Comparison of ENCODE assay signal across 16 cellular contexts in genomic region chr22:45172872-45173585, GRCh38.
DNase-seq lines count a peak whose midpoint lies in the region; ATAC-seq lines count a peak whose summit lies in the region.
"Had no signal": no experiment of that assay in that cellular context is flagged by ENCODE, and none has a peak within 500 bp of the region (broad histone marks: within the 10 kb centered on the region; RNA-seq: fewer than 3 reads in every experiment).

No MANE protein-coding gene starts in this region.

- peak overlapping the region; percentile 48 for H3K4me3 Mint-ChIP-seq in activated naive CD4-positive, alpha-beta T cell treated with anti-CD3 and anti-CD28 coated beads, Interleukin-2, amount 50 U/mL, for 24 hours
- no peak overlapping the region for H3K4me3 Mint-ChIP-seq in stimulated activated naive B cell treated with anti-CD40 and anti-IgM and Interleukin-4, amounts not matched to agents 10 μg/mL and 1 μg/mL and 100 μg/mL, for 72 hours

- no peak for DNase-seq in activated naive CD4-positive, alpha-beta T cell (lab: John Stamatoyannopoulos, UW)
- DNase-seq in T follicular helper cell (ENCODE audit: low read depth) (peak; percentile 9), glomerular visceral epithelial cell (ENCODE audit: extremely low spot score) (no peak), COLO668 (lab: John Stamatoyannopoulos, UW; ENCODE audit: unreplicated experiment) (no peak)
- peak; percentile 78 for DNase-seq in central memory CD4-positive, alpha-beta T cell
- DNase-seq in stimulated activated naive B cell treated with anti-CD40 and anti-IgM and Interleukin-4, amounts not matched to agents 10 μg/mL and 1 μg/mL and 100 μg/mL, for 72 hours: no peak
- DNase-seq in stimulated activated CD8-positive, alpha-beta memory T cell treated with anti-CD3 and anti-CD28 coated beads, Interleukin-4, amount 100 ng/mL, for 48 hours: no peak
- DNase-seq: activated CD4-positive, alpha-beta T cell treated with anti-CD3 and anti-CD28 coated beads for 4 hours; AML-193; DMS79; effector CD4-positive, alpha-beta T cell; heart right ventricle; NCI-H187 treated with DMSO at 0.1 percent for 48 hours; SHP77; stimulated activated CD4-positive, alpha-beta T cell treated with anti-CD3 and anti-CD28 coated beads, Interleukin-15, amount 100 ng/mL, for 24 hours had no signal

- H3K27me3 Mint-ChIP-seq in activated naive CD4-positive, alpha-beta T cell treated with anti-CD3 and anti-CD28 coated beads, Interleukin-2, amount 50 U/mL, for 24 hours: no peaks in the 10 kb centered on the region
- no peaks in the 10 kb centered on the region for H3K27me3 Mint-ChIP-seq in stimulated activated naive B cell treated with anti-CD40 and anti-IgM and Interleukin-4, amounts not matched to agents 10 μg/mL and 1 μg/mL and 100 μg/mL, for 72 hours

- H3K4me1 Mint-ChIP-seq in activated naive CD4-positive, alpha-beta T cell treated with anti-CD3 and anti-CD28 coated beads, Interleukin-2, amount 50 U/mL, for 24 hours: peaks cover 88% of the 10 kb centered on the region
- H3K4me1 Mint-ChIP-seq in stimulated activated naive B cell treated with anti-CD40 and anti-IgM and Interleukin-4, amounts not matched to agents 10 μg/mL and 1 μg/mL and 100 μg/mL, for 72 hours: peaks cover 13 to 35% of the 10 kb centered on the region in 2 donors

- H3K9me3 Mint-ChIP-seq in activated naive CD4-positive, alpha-beta T cell treated with anti-CD3 and anti-CD28 coated beads, Interleukin-2, amount 50 U/mL, for 24 hours: no peaks in the 10 kb centered on the region
- H3K9me3 Mint-ChIP-seq in stimulated activated naive B cell treated with anti-CD40 and anti-IgM and Interleukin-4, amounts not matched to agents 10 μg/mL and 1 μg/mL and 100 μg/mL, for 72 hours: no peaks in the 10 kb centered on the region

- H3K27ac Mint-ChIP-seq in activated naive CD4-positive, alpha-beta T cell treated with anti-CD3 and anti-CD28 coated beads, Interleukin-2, amount 50 U/mL, for 24 hours: peak overlapping the region; percentile 93
- peak overlapping the region; percentile 53 for H3K27ac Mint-ChIP-seq in stimulated activated naive B cell treated with anti-CD40 and anti-IgM and Interleukin-4, amounts not matched to agents 10 μg/mL and 1 μg/mL and 100 μg/mL, for 72 hours

- ATAC-seq in stimulated activated naive B cell treated with anti-CD40 and anti-IgM and Interleukin-4, amounts not matched to agents 10 μg/mL and 1 μg/mL and 100 μg/mL, for 72 hours (replicated peaks): no peak
- ATAC-seq: heart right ventricle had no signal

- H3K36me3 Mint-ChIP-seq in activated naive CD4-positive, alpha-beta T cell treated with anti-CD3 and anti-CD28 coated beads, Interleukin-2, amount 50 U/mL, for 24 hours: peaks cover 30% of the 10 kb centered on the region
- H3K36me3 Mint-ChIP-seq in stimulated activated naive B cell treated with anti-CD40 and anti-IgM and Interleukin-4, amounts not matched to agents 10 μg/mL and 1 μg/mL and 100 μg/mL, for 72 hours: peaks cover 44 to 62% of the 10 kb centered on the region in 2 donors

Comparison
In these comparisons a context has a peak if more than half of its experiments do, and no peak if none do; other contexts are left out.
1. DNase-seq: peak in T follicular helper cell (single experiment) and central memory CD4-positive, alpha-beta T cell (single experiment); none in activated naive CD4-positive, alpha-beta T cell (0 of 4), stimulated activated naive B cell treated with anti-CD40 and anti-IgM and Interleukin-4, amounts not matched to agents 10 μg/mL and 1 μg/mL and 100 μg/mL, for 72 hours (single experiment), glomerular visceral epithelial cell (single experiment), stimulated activated CD8-positive, alpha-beta memory T cell treated with anti-CD3 and anti-CD28 coated beads, Interleukin-4, amount 100 ng/mL, for 48 hours (single experiment) and COLO668 (single experiment).